Comparison of ENCODE assay signal across 8 cellular contexts in the genomic region with DNA sequence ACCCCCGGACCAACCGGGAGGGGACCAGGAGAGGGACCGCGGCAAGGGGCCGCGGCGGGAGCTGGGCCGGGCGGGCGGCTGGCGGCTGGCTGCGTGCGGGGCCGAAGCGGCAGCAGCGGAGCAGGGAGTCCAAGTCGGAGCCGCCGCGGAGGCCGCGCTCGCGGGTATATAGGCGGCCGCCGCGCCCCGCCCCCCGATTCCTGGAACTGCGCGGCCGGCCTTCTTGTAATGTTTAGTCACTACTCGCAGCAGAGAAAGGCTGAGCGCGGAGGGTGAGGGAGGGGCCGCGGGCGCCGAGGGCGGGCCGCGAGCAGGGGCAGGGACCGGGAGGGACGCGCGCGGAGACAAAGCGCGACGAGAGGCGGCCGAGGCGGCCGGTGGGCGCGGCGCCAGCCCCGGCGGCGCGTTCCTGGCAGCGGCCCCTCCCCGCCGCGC. TPM values are rescaled to one million over a fixed set of nuclear protein-coding genes. Genes with fewer than 3 reads are reported as not detected.
DNase-seq lines count a peak whose midpoint lies in the region; TF ChIP-seq lines count a peak whose summit lies in the region.

A gene with protein sequence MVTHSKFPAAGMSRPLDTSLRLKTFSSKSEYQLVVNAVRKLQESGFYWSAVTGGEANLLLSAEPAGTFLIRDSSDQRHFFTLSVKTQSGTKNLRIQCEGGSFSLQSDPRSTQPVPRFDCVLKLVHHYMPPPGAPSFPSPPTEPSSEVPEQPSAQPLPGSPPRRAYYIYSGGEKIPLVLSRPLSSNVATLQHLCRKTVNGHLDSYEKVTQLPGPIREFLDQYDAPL (minus strand): TSS at position 142 of the 435 bp plus-strand sequence. CDS start 982 bp downstream, outside the sequence.

- peak within 1 kb of the TSS; percentile 85; the same call in 1 of the 2 replicates for H3K27ac ChIP-seq in HUES6 (ENCODE audit: low read depth, low read length)
- peak within 1 kb of the TSS; percentile 87 for H3K27ac ChIP-seq in endodermal cell (ENCODE audit: low read depth, low read length)

- 0 to 1% methylated on average over 30 to 65 of the region's 66 CpGs for WGBS in endodermal cell (ENCODE audit: insufficient coverage in 1 of 2, insufficient read length in 1 of 2), 2 experiments

- H3K9me3 Mint-ChIP-seq in endodermal cell: no peaks in the 10 kb centered on the region

- no peaks in the 10 kb centered on the region for H3K9me3 ChIP-seq in HUES6 (ENCODE audit: control insufficient read depth, insufficient read depth, low read depth, low read length)
- H3K9me3 ChIP-seq in endodermal cell (ENCODE audit: control insufficient read depth, low read length): no peaks in the 10 kb centered on the region

- peaks cover 8% of the 10 kb centered on the region for H3K27me3 Mint-ChIP-seq in endodermal cell (ENCODE audit: insufficient read depth)

- peaks cover 15% of the 10 kb centered on the region; the same call in 1 of the 2 replicates for H3K36me3 ChIP-seq in HUES6 (ENCODE audit: control insufficient read depth, insufficient read depth, low read length)
- peaks cover 39% of the 10 kb centered on the region for H3K36me3 ChIP-seq in endodermal cell (ENCODE audit: control insufficient read depth, insufficient read depth, low read length)

- H3K9ac ChIP-seq in HUES6 (ENCODE audit: low read length) (peak within 1 kb of the TSS; percentile 92), endodermal cell (ENCODE audit: extremely low read depth, low read length, poor library complexity, severe bottlenecking) (peak within 1 kb of the TSS; percentile 84)

- peaks cover 40% of the 10 kb centered on the region for H3K27me3 ChIP-seq in HUES6 (ENCODE audit: control insufficient read depth, insufficient read depth, low read length)
- H3K27me3 ChIP-seq in endodermal cell (ENCODE audit: control insufficient read depth, insufficient read depth, low read length, poor library complexity, severe bottlenecking): no peaks in the 10 kb centered on the region

- peaks cover 60% of the 10 kb centered on the region for H3K4me1 ChIP-seq in HUES6 (ENCODE audit: control insufficient read depth, insufficient read depth, low read length)
- peaks cover 8% of the 10 kb centered on the region for H3K4me1 ChIP-seq in endodermal cell (ENCODE audit: control insufficient read depth, insufficient read depth, low read length)

- peak within 1 kb of the TSS; percentile 83 for H3K4me3 Mint-ChIP-seq in endodermal cell

- no peak for TF ChIP-seq CTCF in endodermal cell (conservative IDR thresholded peaks at IDR 0.05)

- H3K27ac Mint-ChIP-seq in endodermal cell: peak within 1 kb of the TSS; percentile 93

- peaks cover 59% of the 10 kb centered on the region for H3K4me1 Mint-ChIP-seq in endodermal cell

- H3K4me3 ChIP-seq in HUES6 (ENCODE audit: low read depth, low read length) (peak within 1 kb of the TSS; percentile 69), endodermal cell (ENCODE audit: low read length) (peak within 1 kb of the TSS; percentile 94)

- H3K36me3 Mint-ChIP-seq in endodermal cell (ENCODE audit: low read depth): peaks cover 32% of the 10 kb centered on the region

- DNase-seq in AG08396 (ENCODE audit: low spot score) (peak; percentile 98), GM19238 (ENCODE audit: insufficient read length, low spot score) (peak; percentile 83), NOMO-1 treated with dmso at 0.1 percent for 144 hours (lab: John Stamatoyannopoulos, UW; ENCODE audit: unreplicated experiment) (peak; percentile 93), endodermal cell (peak; percentile 99), mesenteric fat pad (ENCODE audit: low spot score) (peak; percentile 99)
- peak; percentile 84 for DNase-seq in activated CD8-positive, alpha-beta memory T cell treated with anti-CD3 and anti-CD28 coated beads, Interleukin-2, amount 50 U/mL, for 24 hours (ENCODE audit: extremely low read depth)
- peak; percentile 94 for DNase-seq in stimulated activated CD8-positive, alpha-beta memory T cell treated with anti-CD3 and anti-CD28 coated beads, Interleukin-12 subunit alpha, Interleukin-12 subunit beta, amount 100 ng/mL, for 4 hours (ENCODE audit: low read depth)

RNA-seq across cellular contexts. Expression of the gene that starts here (rescaled TPM):
- total RNA-seq in endodermal cell: 10 to 100 TPM; 54.2 to 75.3 TPM
- 15.1 TPM for polyA plus RNA-seq in endodermal cell (2013, experiment 1 of 2)
- polyA plus RNA-seq in endodermal cell (2013, experiment 2 of 2): 19.8 TPM
- total RNA-seq in mesenteric fat pad: 491 TPM

Comparison
In these comparisons a context has a peak if more than half of its experiments do, and no peak if none do; other contexts are left out.
1. Peak in every context shown above with its lines: DNase-seq, H3K4me3 ChIP-seq and H3K27ac ChIP-seq.